ENCODE assay signal across 14 cellular contexts in genomic region chr11:13291794-13292193, GRCh38.
"Had no signal": no experiment of that assay in that cellular context is flagged by ENCODE, and none has a peak within 500 bp of the region (broad histone marks: within the 10 kb centered on the region; RNA-seq: fewer than 3 reads in every experiment).

No MANE protein-coding gene starts in this region.

- H3K27me3 ChIP-seq: right atrium auricular region, transverse colon had no signal

- H3K4me3 ChIP-seq: mucosa of descending colon, right atrium auricular region, transverse colon had no signal

- DNase-seq: activated CD4-positive, alpha-beta T cell treated with anti-CD3 and anti-CD28 coated beads, Interleukin-2, amount 50 U/mL, for 1 hour; activated CD8-positive, alpha-beta memory T cell treated with anti-CD3 and anti-CD28 coated beads for 24 hours; activated gamma-delta T cell treated with Interleukin-2 at 50 U/mL for 16 hours; activated naive CD8-positive, alpha-beta T cell treated with anti-CD3 and anti-CD28 coated beads for 36 hours; mucosa of descending colon; naive thymus-derived CD8-positive, alpha-beta T cell; nucleus accumbens; small intestine; stimulated activated CD4-positive, alpha-beta T cell treated with anti-CD3 and anti-CD28 coated beads, Interleukin-4, amount 100 ng/mL, for 4 hours; stimulated activated CD8-positive, alpha-beta memory T cell treated with anti-CD3 and anti-CD28 coated beads, Interleukin-4, amount 100 ng/mL, for 48 hours; stimulated activated naive CD4-positive, alpha-beta T cell treated with Interleukin-2 at 50 U/mL for 16 hours; substantia nigra; transverse colon had no signal

- H3K36me3 ChIP-seq: right atrium auricular region, transverse colon had no signal

- H3K9me3 ChIP-seq: mucosa of descending colon, right atrium auricular region, transverse colon had no signal
